In the genomic region with DNA sequence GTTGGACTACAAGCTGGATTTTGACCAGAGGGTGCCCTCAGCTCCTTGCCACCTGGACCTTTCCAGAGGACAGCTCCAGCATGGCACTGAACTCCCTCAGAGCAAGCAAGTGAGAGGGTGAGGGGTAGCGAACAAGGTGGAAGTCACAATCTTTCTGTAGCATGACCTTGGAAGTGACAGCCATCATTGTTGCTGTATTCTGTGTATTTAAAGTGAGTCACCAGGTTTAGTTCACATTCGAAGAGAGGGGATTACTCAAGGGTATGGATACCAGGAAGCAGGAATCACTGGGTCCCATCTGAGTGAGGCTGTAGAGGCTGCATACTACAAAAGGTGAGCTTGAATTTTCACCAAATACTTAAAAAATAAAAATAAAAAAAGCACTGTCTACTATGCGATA, we compare ENCODE assay signal across 22 cellular contexts.
"Had no signal": no experiment of that assay in that cellular context is flagged by ENCODE, and none has a peak within 500 bp of the region (broad histone marks: within the 10 kb centered on the region; RNA-seq: fewer than 3 reads in every experiment).

No MANE protein-coding gene starts in this region.

- H3K27me3 ChIP-seq: left lung, pancreas, right atrium auricular region, tibial nerve, upper lobe of left lung, vagina had no signal

- H3K9me3 ChIP-seq: left lung, lower lobe of right lung, pancreas, psoas muscle, right atrium auricular region, tibial nerve, upper lobe of left lung, vagina had no signal

- H3K4me1 ChIP-seq: left lung, lower lobe of right lung, pancreas, psoas muscle, right atrium auricular region, tibial nerve, upper lobe of left lung, vagina had no signal

- DNase-seq: hippocampal formation; kidney glomerular epithelial cell; left colon; left lung; lower lobe of right lung; mesenchymal stem cell; naive thymus-derived CD8-positive, alpha-beta T cell; nucleus accumbens; pancreas; psoas muscle; stimulated activated CD4-positive, alpha-beta T cell treated with anti-CD3 and anti-CD28 coated beads, Interleukin-12 subunit alpha, Interleukin-12 subunit beta, amount 100 ng/mL, for 4 hours; stimulated activated CD4-positive, alpha-beta T cell treated with anti-CD3 and anti-CD28 coated beads, Interleukin-15, amount 100 ng/mL, for 24 hours; stimulated activated CD4-positive, alpha-beta T cell treated with anti-CD3 and anti-CD28 coated beads, Interleukin-2, amount 100 ng/mL, for 24 hours; stimulated activated CD4-positive, alpha-beta T cell treated with anti-CD3 and anti-CD28 coated beads, Interleukin-4, amount 100 ng/mL, for 1 hour; stimulated activated naive B cell treated with anti-CD40 and anti-IgM and Interleukin-4, amounts not matched to agents 10 μg/mL and 1 μg/mL and 100 μg/mL, for 72 hours; substantia nigra; upper lobe of left lung had no signal

- H3K4me3 ChIP-seq: left lung, lower lobe of right lung, pancreas, psoas muscle, right atrium auricular region, skin epidermis, tibial nerve, upper lobe of left lung, vagina had no signal

- ATAC-seq: left colon; left lung; lower lobe of right lung; naive thymus-derived CD8-positive, alpha-beta T cell; psoas muscle; sciatic nerve; stimulated activated naive B cell treated with anti-CD40 and anti-IgM and Interleukin-4, amounts not matched to agents 10 μg/mL and 1 μg/mL and 100 μg/mL, for 72 hours had no signal

- H3K27ac ChIP-seq: left lung, lower lobe of right lung, pancreas, psoas muscle, right atrium auricular region, skin epidermis, tibial nerve, upper lobe of left lung, vagina had no signal

- H3K36me3 ChIP-seq: left lung, lower lobe of right lung, pancreas, right atrium auricular region, tibial nerve, upper lobe of left lung, vagina had no signal

- FAIRE-seq: pancreas had no signal
